ENCODE assay signal across 15 cellular contexts in genomic region chr2:214713080-214713830, GRCh38.
"Had no signal": no experiment of that assay in that cellular context is flagged by ENCODE, and none has a peak within 500 bp of the region (broad histone marks: within the 10 kb centered on the region; RNA-seq: fewer than 3 reads in every experiment).

No MANE protein-coding gene starts in this region.

- H3K27ac ChIP-seq: right atrium auricular region, skin epidermis, tibial artery, uterus had no signal

- H3K36me3 ChIP-seq: right atrium auricular region, uterus had no signal

- H3K4me1 ChIP-seq: right atrium auricular region, tibial artery, uterus had no signal

- DNase-seq: activated CD4-positive, alpha-beta T cell treated with anti-CD3 and anti-CD28 coated beads, Interleukin-2, amount 10 ng/mL, durations not matched to agents 7 days and 5 days; activated naive CD8-positive, alpha-beta T cell treated with anti-CD3 and anti-CD28 coated beads for 36 hours; amygdala; dermis blood vessel endothelial cell; islet precursor cell; left ventricle myocardium superior; mesendoderm; stimulated activated CD4-positive, alpha-beta T cell treated with anti-CD3 and anti-CD28 coated beads, Interleukin-15, amount 100 ng/mL, for 24 hours; stimulated activated CD4-positive, alpha-beta T cell treated with anti-CD3 and anti-CD28 coated beads, Interleukin-4, amount 100 ng/mL, for 1 hour; stimulated activated naive B cell treated with anti-CD40 and anti-IgM and Interleukin-4, amounts not matched to agents 10 μg/mL and 1 μg/mL and 100 μg/mL, for 72 hours; tibial artery; uterus had no signal

- H3K9me3 ChIP-seq: right atrium auricular region, tibial artery, uterus had no signal

- ATAC-seq: left ventricle myocardium superior; natural killer cell treated with Interleukin-12 subunit alpha and Interleukin-12 subunit beta and Interleukin-15 and Interleukin-18, amount 100 ng/mL, for 72 hours; stimulated activated naive B cell treated with anti-CD40 and anti-IgM and Interleukin-4, amounts not matched to agents 10 μg/mL and 1 μg/mL and 100 μg/mL, for 72 hours had no signal

- H3K27me3 ChIP-seq: right atrium auricular region, tibial artery, uterus had no signal

- H3K4me3 ChIP-seq: right atrium auricular region, skin epidermis, tibial artery, uterus had no signal
